28 cellular contexts compared by ENCODE assay signal in the genomic region with DNA sequence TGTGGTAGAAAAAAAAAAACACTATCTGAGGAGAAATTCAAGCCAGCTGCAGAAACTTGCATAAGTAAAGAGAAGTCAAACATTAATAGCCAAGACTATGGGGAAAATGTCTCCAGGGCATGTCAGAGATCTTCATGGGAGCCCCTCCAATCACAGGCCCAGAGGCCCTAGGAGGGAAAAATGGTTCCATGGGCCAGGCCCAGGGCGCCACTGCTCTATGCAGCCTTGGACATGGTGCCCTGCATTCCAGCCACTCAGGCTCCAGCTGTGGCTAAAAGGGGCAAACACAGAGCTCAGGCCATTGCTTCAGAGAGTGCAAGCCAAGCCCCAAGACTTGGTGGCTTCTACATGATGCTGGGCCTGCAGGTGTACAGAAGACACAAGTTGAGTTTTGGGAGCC.
"Had no signal": no experiment of that assay in that cellular context is flagged by ENCODE, and none has a peak within 500 bp of the region (broad histone marks: within the 10 kb centered on the region; RNA-seq: fewer than 3 reads in every experiment).

No MANE protein-coding gene starts in this region.

- H3K4me1 ChIP-seq: foreskin keratinocyte, gastrocnemius medialis, heart left ventricle had no signal

- ATAC-seq: activated CD8-positive, alpha-beta memory T cell treated with anti-CD3 and anti-CD28 coated beads, Interleukin-2, amount 10 ng/mL, durations not matched to agents 7 days and 5 days; activated CD8-positive, alpha-beta T cell treated with anti-CD3 and anti-CD28 coated beads, Interleukin-2, amount 10 ng/mL, durations not matched to agents 7 days and 5 days; foreskin keratinocyte; gastrocnemius medialis; heart left ventricle had no signal

- H3K4me3 Mint-ChIP-seq: activated CD4-positive, alpha-beta memory T cell treated with anti-CD3 and anti-CD28 coated beads for 36 hours; activated CD4-positive, alpha-beta T cell treated with anti-CD3 and anti-CD28 coated beads for 36 hours; activated CD4-positive, alpha-beta T cell treated with anti-CD3 and anti-CD28 coated beads, Interleukin-2, amount 10 ng/mL, durations not matched to agents 24 days and 14 days; activated CD8-positive, alpha-beta memory T cell treated with anti-CD3 and anti-CD28 coated beads, Interleukin-2, amount 10 ng/mL, durations not matched to agents 7 days and 5 days; activated CD8-positive, alpha-beta T cell treated with anti-CD3 and anti-CD28 coated beads, Interleukin-2, amount 10 ng/mL, durations not matched to agents 7 days and 5 days; activated naive CD4-positive, alpha-beta T cell treated with anti-CD3 and anti-CD28 coated beads for 36 hours; activated naive CD8-positive, alpha-beta T cell treated with anti-CD3 and anti-CD28 coated beads for 36 hours; activated T-helper 1 cell treated with anti-CD3 and anti-CD28 coated beads, Interleukin-12 subunit alpha, Interleukin-12 subunit beta, Interleukin-2, Interleukin-4 antibody, amounts not matched to agents 30 ng/mL and 10 ng/mL and 1 ng/mL, durations not matched to agents 14 hours and 24 hours and 36 hours; central memory CD8-positive, alpha-beta T cell; dendritic cell treated with granulocyte-macrophage colony-stimulating factor and Interleukin-4, amounts not matched to agents 40 ng/mL and 50 ng/mL, for 4 days had no signal

- H3K27ac ChIP-seq: brain microvascular endothelial cell, coronary artery, dorsolateral prefrontal cortex, esophagus muscularis mucosa, foreskin keratinocyte, gastrocnemius medialis, heart left ventricle had no signal

- H3K27me3 ChIP-seq: brain microvascular endothelial cell, dorsolateral prefrontal cortex, esophagus muscularis mucosa, foreskin keratinocyte, gastrocnemius medialis, heart left ventricle had no signal

- H3K27me3 Mint-ChIP-seq: activated CD4-positive, alpha-beta memory T cell treated with anti-CD3 and anti-CD28 coated beads for 36 hours; activated CD4-positive, alpha-beta T cell treated with anti-CD3 and anti-CD28 coated beads for 36 hours; activated CD4-positive, alpha-beta T cell treated with anti-CD3 and anti-CD28 coated beads, Interleukin-2, amount 10 ng/mL, durations not matched to agents 24 days and 14 days; activated CD8-positive, alpha-beta memory T cell treated with anti-CD3 and anti-CD28 coated beads, Interleukin-2, amount 10 ng/mL, durations not matched to agents 7 days and 5 days; activated naive CD8-positive, alpha-beta T cell treated with anti-CD3 and anti-CD28 coated beads for 36 hours; central memory CD8-positive, alpha-beta T cell; dendritic cell treated with granulocyte-macrophage colony-stimulating factor and Interleukin-4, amounts not matched to agents 40 ng/mL and 50 ng/mL, for 4 days had no signal

- H3K4me3 ChIP-seq: coronary artery, dorsolateral prefrontal cortex, esophagus muscularis mucosa, gastrocnemius medialis, heart left ventricle had no signal

- H3K9me3 ChIP-seq: esophagus muscularis mucosa, gastrocnemius medialis had no signal

- H3K36me3 ChIP-seq: brain microvascular endothelial cell, gastrocnemius medialis had no signal

- H3K27ac Mint-ChIP-seq: activated CD4-positive, alpha-beta memory T cell treated with anti-CD3 and anti-CD28 coated beads for 36 hours; activated CD4-positive, alpha-beta T cell treated with anti-CD3 and anti-CD28 coated beads for 36 hours; activated CD8-positive, alpha-beta memory T cell treated with anti-CD3 and anti-CD28 coated beads, Interleukin-2, amount 10 ng/mL, durations not matched to agents 7 days and 5 days; activated CD8-positive, alpha-beta T cell treated with anti-CD3 and anti-CD28 coated beads, Interleukin-2, amount 10 ng/mL, durations not matched to agents 7 days and 5 days; activated naive CD4-positive, alpha-beta T cell treated with anti-CD3 and anti-CD28 coated beads for 36 hours; activated naive CD8-positive, alpha-beta T cell treated with anti-CD3 and anti-CD28 coated beads for 36 hours; activated T-helper 1 cell treated with anti-CD3 and anti-CD28 coated beads, Interleukin-12 subunit alpha, Interleukin-12 subunit beta, Interleukin-2, Interleukin-4 antibody, amounts not matched to agents 30 ng/mL and 10 ng/mL and 1 ng/mL, durations not matched to agents 14 hours and 24 hours and 36 hours; activated T-helper 2 cell treated with anti-CD3 and anti-CD28 coated beads, Interferon-gamma antibody, Interleukin-2, Interleukin-4, amounts not matched to agents 10 μg/mL and 5 μg/mL and 100 μg/mL, durations not matched to agents 14 hours and 24 hours and 36 hours; dendritic cell treated with granulocyte-macrophage colony-stimulating factor and Interleukin-4, amounts not matched to agents 40 ng/mL and 50 ng/mL, for 4 days had no signal

- H3K4me1 Mint-ChIP-seq: central memory CD8-positive, alpha-beta T cell had no signal

- DNase-seq: activated CD4-positive, alpha-beta memory T cell treated with anti-CD3 and anti-CD28 coated beads for 36 hours; activated CD4-positive, alpha-beta T cell treated with anti-CD3 and anti-CD28 coated beads for 36 hours; activated CD4-positive, alpha-beta T cell treated with anti-CD3 and anti-CD28 coated beads, Interleukin-2, amount 10 ng/mL, durations not matched to agents 24 days and 14 days; activated CD4-positive, CD25-positive, alpha-beta regulatory T cell; activated CD4-positive, CD25-positive, alpha-beta regulatory T cell treated with anti-CD3 and anti-CD28 coated beads, Interleukin-2, amount 50 U/mL, for 72 hours; activated CD8-positive, alpha-beta memory T cell treated with anti-CD3 and anti-CD28 coated beads, Interleukin-2, amount 10 ng/mL, durations not matched to agents 7 days and 5 days; activated CD8-positive, alpha-beta memory T cell treated with anti-CD3 and anti-CD28 coated beads, Interleukin-2, amount 50 U/mL, for 4 hours; activated CD8-positive, alpha-beta T cell treated with anti-CD3 and anti-CD28 coated beads, Interleukin-2, amount 10 ng/mL, durations not matched to agents 7 days and 5 days; activated effector memory CD4-positive, alpha-beta T cell treated with anti-CD3 and anti-CD28 coated beads, Interleukin-2, amount 50 U/mL, for 16 hours; activated naive CD4-positive, alpha-beta T cell treated with anti-CD3 and anti-CD28 coated beads for 36 hours; activated naive CD8-positive, alpha-beta T cell treated with anti-CD3 and anti-CD28 coated beads for 36 hours; activated T-cell treated with anti-CD3 and anti-CD28 coated beads, Interleukin-2, amount 50 U/mL, for 1 hour; activated T-cell treated with anti-CD3 and anti-CD28 coated beads, Interleukin-2, amount 50 U/mL, for 48 hours; brain microvascular endothelial cell; dorsolateral prefrontal cortex; effector memory CD4-positive, alpha-beta T cell; erythroblast; foreskin keratinocyte; gastrocnemius medialis; glutamatergic neuron; heart left ventricle; T-helper 2 cell had no signal
